Comparison of ENCODE assay signal across 25 cellular contexts in genomic region chr20:25989196-25989595, GRCh38.
"Had no signal": no experiment of that assay in that cellular context is flagged by ENCODE, and none has a peak within 500 bp of the region (broad histone marks: within the 10 kb centered on the region; RNA-seq: fewer than 3 reads in every experiment).

No MANE protein-coding gene starts in this region.

- FAIRE-seq: endothelial cell of umbilical vein, kidney, pancreas had no signal

- H3K36me3 ChIP-seq: colonic mucosa, esophagus muscularis mucosa, heart right ventricle, pancreas, thoracic aorta, transverse colon, vagina had no signal

- H3K27me3 ChIP-seq: colonic mucosa, foreskin keratinocyte, pancreas, transverse colon, vagina had no signal

- DNase-seq: colonic mucosa; effector CD8-positive, alpha-beta T cell; foreskin keratinocyte; glutamatergic neuron; heart right ventricle; hippocampal formation; kidney; mammary epithelial cell; mesendoderm; naive thymus-derived CD8-positive, alpha-beta T cell; nephron progenitor cell; occipital lobe; pancreas; stimulated activated CD4-positive, alpha-beta T cell treated with anti-CD3 and anti-CD28 coated beads, Interleukin-2, amount 100 ng/mL, for 48 hours; stimulated activated naive B cell treated with anti-CD40 and anti-IgM and Interleukin-4, amounts not matched to agents 10 μg/mL and 1 μg/mL and 100 μg/mL, for 72 hours; transverse colon had no signal

- H3K4me1 ChIP-seq: colonic mucosa, foreskin keratinocyte, pancreas, transverse colon had no signal

- H3K9me3 ChIP-seq: colonic mucosa, esophagus muscularis mucosa, heart right ventricle, pancreas, thoracic aorta, transverse colon, vagina had no signal

- H3K9me3 Mint-ChIP-seq: central memory CD8-positive, alpha-beta T cell; naive thymus-derived CD8-positive, alpha-beta T cell; stimulated activated naive B cell treated with anti-CD40 and anti-IgM and Interleukin-4, amounts not matched to agents 10 μg/mL and 1 μg/mL and 100 μg/mL, for 72 hours; stimulated activated naive CD8-positive, alpha-beta T cell treated with anti-CD3 and anti-CD28 coated beads, Interleukin-15, Interleukin-2, amounts not matched to agents 100 ng/mL and 50 ng/mL, for 24 hours had no signal

- H3K27ac Mint-ChIP-seq: dendritic cell treated with granulocyte-macrophage colony-stimulating factor and Interleukin-4, amounts not matched to agents 40 ng/mL and 50 ng/mL, for 4 days; stimulated activated naive B cell treated with anti-CD40 and anti-IgM and Interleukin-4, amounts not matched to agents 10 μg/mL and 1 μg/mL and 100 μg/mL, for 72 hours; stimulated activated naive CD8-positive, alpha-beta T cell treated with anti-CD3 and anti-CD28 coated beads, Interleukin-15, Interleukin-2, amounts not matched to agents 100 ng/mL and 50 ng/mL, for 24 hours had no signal

- H3K4me3 Mint-ChIP-seq: dendritic cell treated with granulocyte-macrophage colony-stimulating factor and Interleukin-4, amounts not matched to agents 40 ng/mL and 50 ng/mL, for 4 days; nephron progenitor cell; stimulated activated naive B cell treated with anti-CD40 and anti-IgM and Interleukin-4, amounts not matched to agents 10 μg/mL and 1 μg/mL and 100 μg/mL, for 72 hours; stimulated activated naive CD8-positive, alpha-beta T cell treated with anti-CD3 and anti-CD28 coated beads, Interleukin-15, Interleukin-2, amounts not matched to agents 100 ng/mL and 50 ng/mL, for 24 hours had no signal

- H3K27ac ChIP-seq: colonic mucosa, esophagus muscularis mucosa, foreskin keratinocyte, heart right ventricle, pancreas, thoracic aorta, transverse colon, vagina had no signal

- H3K36me3 Mint-ChIP-seq: naive thymus-derived CD8-positive, alpha-beta T cell; stimulated activated naive B cell treated with anti-CD40 and anti-IgM and Interleukin-4, amounts not matched to agents 10 μg/mL and 1 μg/mL and 100 μg/mL, for 72 hours had no signal

- ATAC-seq: foreskin keratinocyte; heart right ventricle; left lobe of liver; naive thymus-derived CD8-positive, alpha-beta T cell; pancreas; sciatic nerve; stimulated activated naive B cell treated with anti-CD40 and anti-IgM and Interleukin-4, amounts not matched to agents 10 μg/mL and 1 μg/mL and 100 μg/mL, for 72 hours had no signal

- H3K4me3 ChIP-seq: colonic mucosa, esophagus muscularis mucosa, heart right ventricle, pancreas, thoracic aorta, transverse colon, vagina had no signal
